Comparison of ENCODE assay signal across 20 cellular contexts in genomic region chr11:114447444-114447843, GRCh38. TPM values are rescaled to one million over a fixed set of nuclear protein-coding genes. Genes with fewer than 3 reads are reported as not detected.
DNase-seq lines count a peak whose midpoint lies in the region; TF ChIP-seq lines count a peak whose summit lies in the region.
"Had no signal": no experiment of that assay in that cellular context is flagged by ENCODE, and none has a peak within 500 bp of the region (broad histone marks: within the 10 kb centered on the region; RNA-seq: fewer than 3 reads in every experiment).

No MANE protein-coding gene starts in this region.

- H3K9ac ChIP-seq in SK-N-MC (ENCODE audit: insufficient read length), result peak overlapping the region; percentile 40
- H3K9ac ChIP-seq: SK-N-SH had no signal

- H3K27me3 ChIP-seq in hepatocyte, result no peaks in the 10 kb centered on the region
- H3K27me3 ChIP-seq in testis, result no peaks in the 10 kb centered on the region
- H3K27me3 ChIP-seq: MG63, vagina had no signal

- no peaks in the 10 kb centered on the region for H3K9me2 ChIP-seq in hepatocyte (replicated peaks; ENCODE audit: insufficient read depth)
- H3K9me2 ChIP-seq: SK-N-SH had no signal

- H3K36me3 ChIP-seq in SK-N-MC (ENCODE audit: insufficient read depth, low read length), result peaks cover 51% of the 10 kb centered on the region
- H3K36me3 ChIP-seq in hepatocyte (replicated peaks; ENCODE audit: insufficient read depth, low read depth), result no peaks in the 10 kb centered on the region
- no peaks in the 10 kb centered on the region for H3K36me3 ChIP-seq in testis (ENCODE audit: low read depth, missing control alignments)

- 83% methylated on average over 2 of the region's 2 CpGs for WGBS in hepatocyte (ENCODE audit: low lambda C conversion rate, missing lambda C conversion rate)
- WGBS in testis, 2 donors, result 78 to 81% methylated on average over 2 of the region's 2 CpGs

- H3K9me3 ChIP-seq in SK-N-MC (ENCODE audit: low read depth, low read length) (no peaks in the 10 kb centered on the region), hepatocyte (ENCODE audit: low read depth) (no peaks in the 10 kb centered on the region), testis (no peaks in the 10 kb centered on the region)
- H3K9me3 ChIP-seq: HAP-1, lower lobe of right lung, MG63, SK-N-SH, vagina had no signal

- H3K4me3 ChIP-seq in AG10803 (ENCODE audit: low read length) (no peak overlapping the region), SK-N-MC (no peak overlapping the region), hepatocyte (no peak overlapping the region), testis (no peak overlapping the region)
- H3K4me3 ChIP-seq: HAP-1, lower lobe of right lung, MG63, vagina had no signal

- H3K4me2 ChIP-seq in hepatocyte, result peak overlapping the region; percentile 22
- H3K4me2 ChIP-seq: SK-N-SH had no signal

- TF ChIP-seq POLR2A in testis (IDR thresholded peaks at IDR 0.05), result no peak

- peaks cover 55% of the 10 kb centered on the region for H3K79me2 ChIP-seq in hepatocyte

- DNase-seq in AG10803 (ENCODE audit: low read depth) (peak; percentile 13), SK-N-MC (ENCODE audit: low read depth, low spot score) (no peak), hepatocyte (ENCODE audit: low spot score) (no peak), COR-L47 (lab: John Stamatoyannopoulos, UW) (no peak), NCI-H187 treated with DMSO at 0.1 percent for 48 hours (lab: John Stamatoyannopoulos, UW) (no peak), testis (no peak)
- DNase-seq: activated CD4-positive, alpha-beta T cell treated with anti-CD3 and anti-CD28 coated beads for 1 hour; activated naive CD8-positive, alpha-beta T cell treated with anti-CD3 and anti-CD28 coated beads, Interleukin-2, amount 50 U/mL, for 24 hours; central memory CD4-positive, alpha-beta T cell; effector CD4-positive, alpha-beta T cell; head of caudate nucleus; lower lobe of right lung; MG63; naive B cell; NCI-H146; NCI-H82; SK-N-SH; stimulated activated CD4-positive, alpha-beta T cell treated with anti-CD3 and anti-CD28 coated beads, Interleukin-2, amount 100 ng/mL, for 48 hours had no signal

- H3K4me1 ChIP-seq in hepatocyte (ENCODE audit: insufficient read depth) (peaks cover 20% of the 10 kb centered on the region), testis (peaks cover 6% of the 10 kb centered on the region)
- H3K4me1 ChIP-seq: HAP-1, lower lobe of right lung had no signal

- no peak for TF ChIP-seq CTCF in AG10803 (conservative IDR thresholded peaks at IDR 0.05; ENCODE audit: low read length)
- no peak for TF ChIP-seq CTCF in hepatocyte (IDR thresholded peaks at IDR 0.05; ENCODE audit: poor library complexity)
- TF ChIP-seq CTCF in testis (IDR thresholded peaks at IDR 0.05), result no peak

- no peaks in the 10 kb centered on the region for H4K20me1 ChIP-seq in hepatocyte (ENCODE audit: insufficient read depth, poor library complexity, severe bottlenecking)

- intact Hi-C loops in testis (cut with DNase I; ENCODE audit: low total_unique reads), result no loop called here

- H2AFZ ChIP-seq in hepatocyte, result no peak overlapping the region

- H3K27ac ChIP-seq in SK-N-MC (peak overlapping the region; percentile 94), hepatocyte (peak overlapping the region; percentile 4), testis (no peak overlapping the region)
- H3K27ac ChIP-seq: lower lobe of right lung, vagina had no signal

RNA-seq across cellular contexts. Expression of gene REXO2, which starts 8.2 kb away (rescaled TPM):
- total RNA-seq in hepatocyte (84.4 and 124 TPM in 2 replicates), testis (10 to 100 TPM; 87.1 to 92.7 TPM)
- polyA plus RNA-seq in hepatocyte (160 and 187 TPM in 2 replicates), testis (ENCODE audit: insufficient read depth, low read depth, low replicate concordance) (141 TPM)

RNA-seq across cellular contexts. Expression of gene RBM7, which starts 47.0 kb away (rescaled TPM):
- total RNA-seq in hepatocyte (49.2 and 53.8 TPM in 2 replicates), testis (10 to 100 TPM; 17.6 to 22.3 TPM)
- polyA plus RNA-seq in hepatocyte (36.2 and 38.2 TPM in 2 replicates), testis (ENCODE audit: insufficient read depth, low read depth, low replicate concordance) (37.6 TPM)

RNA-seq across cellular contexts. Expression of gene C11orf71, which starts 47.1 kb away (rescaled TPM):
- total RNA-seq in hepatocyte (8.1 and 9.4 TPM in 2 replicates), testis (100 to 1,000 TPM in 1 of 2 donors, 10 to 100 TPM in 1; 40.6 to 119 TPM)
- polyA plus RNA-seq in hepatocyte (6.4 and 10.2 TPM in 2 replicates), testis (ENCODE audit: insufficient read depth, low read depth, low replicate concordance) (119 TPM)

Comparison
In these comparisons a context has a peak if more than half of its experiments do, and no peak if none do; other contexts are left out.
1. H3K27ac ChIP-seq: peak in SK-N-MC (single experiment) and hepatocyte (single experiment); none in testis (0 of 2).